In genomic region chr17:37610971-37611370, GRCh38 we compare ENCODE assay signal across 17 cellular contexts. TPM values are rescaled to one million over a fixed set of nuclear protein-coding genes. Genes with fewer than 3 reads are reported as not detected.
DNase-seq lines count a peak whose midpoint lies in the region; ATAC-seq and TF ChIP-seq lines count a peak whose summit lies in the region.
"Had no signal": no experiment of that assay in that cellular context is flagged by ENCODE, and none has a peak within 500 bp of the region (broad histone marks: within the 10 kb centered on the region; RNA-seq: fewer than 3 reads in every experiment).

No MANE protein-coding gene starts in this region.

- 92% methylated on average over 1 of the region's 1 CpG for WGBS in smooth muscle cell (ENCODE audit: low lambda C conversion rate)

- H3K27ac Mint-ChIP-seq in activated T-cell treated with anti-CD3 and anti-CD28 coated beads, Interleukin-2, amount 50 U/mL, for 72 hours, result no peak overlapping the region
- H3K27ac Mint-ChIP-seq in glutamatergic neuron (ENCODE audit: unreplicated experiment), result peak overlapping the region; percentile 24

- H4K20me1 ChIP-seq in smooth muscle cell (ENCODE audit: low read depth) (peaks cover 15% of the 10 kb centered on the region), MM.1S (ENCODE audit: insufficient read depth, low read length) (no peaks in the 10 kb centered on the region)

- no peak overlapping the region for H3K4me2 ChIP-seq in smooth muscle cell
- no peak overlapping the region for H3K4me2 ChIP-seq in MM.1S (ENCODE audit: low read depth, low read length)

- H3K4me1 ChIP-seq in smooth muscle cell (ENCODE audit: low read depth) (peaks cover 22% of the 10 kb centered on the region), MM.1S (ENCODE audit: low read length) (peaks cover 17% of the 10 kb centered on the region; the same call in 1 of the 2 replicates)
- H3K4me1 ChIP-seq: prostate gland had no signal

- H3F3A ChIP-seq in smooth muscle cell (ENCODE audit: low read depth) (peaks cover 16% of the 10 kb centered on the region), MM.1S (ENCODE audit: insufficient read depth, low read length) (peaks cover 35% of the 10 kb centered on the region)

- H3K9me3 ChIP-seq in smooth muscle cell (replicated peaks; ENCODE audit: low read depth), result no peaks in the 10 kb centered on the region
- no peaks in the 10 kb centered on the region for H3K9me3 ChIP-seq in MM.1S (replicated peaks; ENCODE audit: insufficient read depth, low read length)
- H3K9me3 ChIP-seq: prostate gland, thoracic aorta had no signal

- H3K9me3 Mint-ChIP-seq in activated T-cell treated with anti-CD3 and anti-CD28 coated beads, Interleukin-2, amount 50 U/mL, for 4 hours, result no peaks in the 10 kb centered on the region
- H3K9me3 Mint-ChIP-seq in activated T-cell treated with anti-CD3 and anti-CD28 coated beads, Interleukin-2, amount 50 U/mL, for 72 hours, result no peaks in the 10 kb centered on the region
- H3K9me3 Mint-ChIP-seq in glutamatergic neuron (ENCODE audit: unreplicated experiment), result peaks cover 3% of the 10 kb centered on the region
- H3K9me3 Mint-ChIP-seq: T-cell had no signal

- peak overlapping the region; percentile 82 for H3K27ac ChIP-seq in smooth muscle cell (ENCODE audit: low read depth)
- H3K27ac ChIP-seq in MM.1S (ENCODE audit: low read length), result no peak overlapping the region
- H3K27ac ChIP-seq: foreskin keratinocyte, prostate gland, thoracic aorta had no signal

- peaks cover 12% of the 10 kb centered on the region for H3K36me3 Mint-ChIP-seq in activated T-cell treated with anti-CD3 and anti-CD28 coated beads, Interleukin-2, amount 50 U/mL, for 4 hours (ENCODE audit: insufficient read depth)
- H3K36me3 Mint-ChIP-seq in activated T-cell treated with anti-CD3 and anti-CD28 coated beads, Interleukin-2, amount 50 U/mL, for 72 hours (ENCODE audit: insufficient read depth in 2 of 2), result peaks cover 2 to 3% of the 10 kb centered on the region in 2 donors
- H3K36me3 Mint-ChIP-seq in glutamatergic neuron (ENCODE audit: unreplicated experiment), result no peaks in the 10 kb centered on the region

- peaks cover 25% of the 10 kb centered on the region for H3K79me2 ChIP-seq in smooth muscle cell (ENCODE audit: low read depth)
- H3K79me2 ChIP-seq in MM.1S (ENCODE audit: low read length), result peaks cover 25% of the 10 kb centered on the region

- H3K4me3 Mint-ChIP-seq in activated T-cell treated with anti-CD3 and anti-CD28 coated beads, Interleukin-2, amount 50 U/mL, for 4 hours, result peak overlapping the region; percentile 21
- peak overlapping the region in 1 of 2 donors; percentile 46 for H3K4me3 Mint-ChIP-seq in activated T-cell treated with anti-CD3 and anti-CD28 coated beads, Interleukin-2, amount 50 U/mL, for 72 hours
- H3K4me3 Mint-ChIP-seq in glutamatergic neuron (ENCODE audit: unreplicated experiment), result no peak overlapping the region

- DNase-seq in activated T-cell treated with anti-CD3 and anti-CD28 coated beads, Interleukin-2, amount 50 U/mL, for 4 hours, result no peak
- DNase-seq in activated T-cell treated with anti-CD3 and anti-CD28 coated beads, Interleukin-2, amount 50 U/mL, for 72 hours, result no peak
- DNase-seq in NB4 (ENCODE audit: low read depth) (peak; percentile 12), glutamatergic neuron (no peak), smooth muscle cell (lab: John Stamatoyannopoulos, UW; ENCODE audit: unreplicated experiment) (no peak), DMS153 (lab: John Stamatoyannopoulos, UW) (no peak), MM.1S (no peak)
- DNase-seq in activated effector memory CD4-positive, alpha-beta T cell treated with Interleukin-2 at 50 U/mL for 16 hours, result no peak
- DNase-seq: activated CD4-positive, alpha-beta T cell treated with anti-CD3 and anti-CD28 coated beads for 4 hours; activated effector memory CD4-positive, alpha-beta T cell treated with anti-CD3 and anti-CD28 coated beads, Interleukin-2, amount 50 U/mL, for 16 hours; effector memory CD4-positive, alpha-beta T cell; foreskin keratinocyte; NCI-H1105 treated with DMSO at 0.1 percent for 48 hours; NCI-H2227 treated with DMSO at 0.1 percent for 48 hours; T-cell had no signal

- H3K27me3 ChIP-seq in smooth muscle cell (ENCODE audit: low read depth) (no peaks in the 10 kb centered on the region), MM.1S (replicated peaks; ENCODE audit: insufficient read depth, low read length) (no peaks in the 10 kb centered on the region)
- H3K27me3 ChIP-seq: foreskin keratinocyte had no signal

- H3K36me3 ChIP-seq in smooth muscle cell (ENCODE audit: low read depth) (no peaks in the 10 kb centered on the region), MM.1S (replicated peaks; ENCODE audit: insufficient read depth, low read length) (no peaks in the 10 kb centered on the region; the same call in 1 of the 2 replicates)

- TF ChIP-seq CTCF in NB4 (IDR thresholded peaks at IDR 0.05; ENCODE audit: low read depth, low read length) (no peak), glutamatergic neuron (IDR thresholded peaks at IDR 0.05; ENCODE audit: partially characterized antibody, unreplicated experiment) (no peak), smooth muscle cell (IDR thresholded peaks at IDR 0.05; ENCODE audit: borderline replicate concordance, insufficient read depth, poor library complexity, severe bottlenecking) (no peak), MM.1S (IDR thresholded peaks at IDR 0.05; ENCODE audit: low read length) (no peak)

- H2AFZ ChIP-seq in smooth muscle cell (ENCODE audit: low read depth) (no peak overlapping the region), MM.1S (ENCODE audit: low read length) (no peak overlapping the region)

- H3K4me3 ChIP-seq in NB4 (ENCODE audit: low read depth, low read length) (no peak overlapping the region), smooth muscle cell (no peak overlapping the region), MM.1S (ENCODE audit: low read length) (no peak overlapping the region)
- H3K4me3 ChIP-seq: prostate gland, thoracic aorta had no signal

- ATAC-seq in activated T-cell treated with anti-CD3 and anti-CD28 coated beads, Interleukin-2, amount 50 U/mL, for 4 hours, result no peak
- ATAC-seq in activated T-cell treated with anti-CD3 and anti-CD28 coated beads, Interleukin-2, amount 50 U/mL, for 72 hours (replicated peaks in 1 of 2), result no peak
- ATAC-seq: foreskin keratinocyte, T-cell had no signal

- no peaks in the 10 kb centered on the region for H3K27me3 Mint-ChIP-seq in activated T-cell treated with anti-CD3 and anti-CD28 coated beads, Interleukin-2, amount 50 U/mL, for 4 hours (ENCODE audit: low read depth)
- no peaks in the 10 kb centered on the region for H3K27me3 Mint-ChIP-seq in activated T-cell treated with anti-CD3 and anti-CD28 coated beads, Interleukin-2, amount 50 U/mL, for 72 hours (ENCODE audit: low read depth)
- H3K27me3 Mint-ChIP-seq in glutamatergic neuron (ENCODE audit: unreplicated experiment), result peaks cover 1% of the 10 kb centered on the region
- H3K27me3 Mint-ChIP-seq: T-cell had no signal

- H3K9me2 ChIP-seq in MM.1S (replicated peaks; ENCODE audit: insufficient read depth, low read length), result no peaks in the 10 kb centered on the region

- no peak for TF ChIP-seq POLR2A in NB4 (IDR thresholded peaks at IDR 0.05; ENCODE audit: extremely low read depth, insufficient read length)

- H3K4me1 Mint-ChIP-seq in activated T-cell treated with anti-CD3 and anti-CD28 coated beads, Interleukin-2, amount 50 U/mL, for 4 hours (ENCODE audit: low read depth), result peaks cover 23% of the 10 kb centered on the region
- H3K4me1 Mint-ChIP-seq in activated T-cell treated with anti-CD3 and anti-CD28 coated beads, Interleukin-2, amount 50 U/mL, for 72 hours (ENCODE audit: low read depth), result peaks cover 27% of the 10 kb centered on the region
- H3K4me1 Mint-ChIP-seq in glutamatergic neuron (ENCODE audit: low read depth, unreplicated experiment), result peaks cover 4% of the 10 kb centered on the region

- H3K9ac ChIP-seq in smooth muscle cell (ENCODE audit: low read depth) (no peak overlapping the region), MM.1S (ENCODE audit: low read length) (no peak overlapping the region)

RNA-seq across cellular contexts. Expression of gene SYNRG, which starts 1.8 kb away (rescaled TPM):
- 10 to 100 TPM; 34.9 to 42.5 (median 36.7) TPM for total RNA-seq in activated T-cell treated with anti-CD3 and anti-CD28 coated beads, Interleukin-2, amount 50 U/mL, for 4 hours
- 10 to 100 TPM; 63.2 to 69.5 TPM for total RNA-seq in activated T-cell treated with anti-CD3 and anti-CD28 coated beads, Interleukin-2, amount 50 U/mL, for 72 hours
- total RNA-seq in glutamatergic neuron (ENCODE audit: unreplicated experiment) (65.8 TPM), smooth muscle cell (18.9 and 19.5 TPM in 2 replicates)
- polyA plus RNA-seq in smooth muscle cell, result 16.2 and 17.9 TPM in 2 replicates

RNA-seq across cellular contexts. Expression of gene DDX52, which starts 32.3 kb away (rescaled TPM):
- total RNA-seq in activated T-cell treated with anti-CD3 and anti-CD28 coated beads, Interleukin-2, amount 50 U/mL, for 4 hours, result 10 to 100 TPM; 34.1 to 43.4 (median 36.2) TPM
- 10 to 100 TPM; 29.1 to 33.5 TPM for total RNA-seq in activated T-cell treated with anti-CD3 and anti-CD28 coated beads, Interleukin-2, amount 50 U/mL, for 72 hours
- total RNA-seq in glutamatergic neuron (ENCODE audit: unreplicated experiment) (47.4 TPM), smooth muscle cell (26.0 and 28.2 TPM in 2 replicates)
- 18.7 and 24.0 TPM in 2 replicates for polyA plus RNA-seq in smooth muscle cell
